In genomic region chr1:16164821-16165364, GRCh38 we compare ENCODE assay signal across 9 cellular contexts. TPM values are rescaled to one million over a fixed set of nuclear protein-coding genes. Genes with fewer than 3 reads are reported as not detected.
DNase-seq lines count a peak whose midpoint lies in the region; ATAC-seq, FAIRE-seq and TF ChIP-seq lines count a peak whose summit lies in the region.
"Had no signal": no experiment of that assay in that cellular context is flagged by ENCODE, and none has a peak within 500 bp of the region (broad histone marks: within the 10 kb centered on the region; RNA-seq: fewer than 3 reads in every experiment).

No MANE protein-coding gene starts in this region.

- H4K8ac ChIP-seq in mesenchymal stem cell (ENCODE audit: low read length), result peak overlapping the region; percentile 31

- peaks cover 24% of the 10 kb centered on the region for H3K27me3 ChIP-seq in BLaER1
- H3K27me3 ChIP-seq in brain microvascular endothelial cell (replicated peaks), result no peaks in the 10 kb centered on the region
- H3K27me3 ChIP-seq in mesenchymal stem cell (ENCODE audit: control insufficient read depth in 1 of 2, insufficient read depth in 1 of 2, low read length in 2 of 2), result peaks cover 0 to 10% of the 10 kb centered on the region in 2 experiments
- no peaks in the 10 kb centered on the region for H3K27me3 ChIP-seq in small intestine (ENCODE audit: control insufficient read depth in 2 of 2, insufficient read depth in 2 of 2, low read length in 2 of 2)

- H4K91ac ChIP-seq in mesenchymal stem cell (ENCODE audit: low read length), result peak overlapping the region; percentile 20

- H3K14ac ChIP-seq in mesenchymal stem cell (ENCODE audit: low read length in 2 of 2), result peak overlapping the region in 1 of 2 experiments; percentile 5

- no peak for TF ChIP-seq RAD21 in Ishikawa (IDR thresholded peaks at IDR 0.05; ENCODE audit: low read depth)

- no peak for TF ChIP-seq CTCF in brain microvascular endothelial cell (IDR thresholded peaks at IDR 0.05; ENCODE audit: low read depth, low read length, missing control alignments)

- H3K36me3 ChIP-seq in BLaER1 (no peaks in the 10 kb centered on the region), brain microvascular endothelial cell (replicated peaks) (no peaks in the 10 kb centered on the region), mesenchymal stem cell (ENCODE audit: control insufficient read depth in 1 of 2, insufficient read depth in 2 of 2, low read depth in 1 of 2, low read length in 2 of 2) (no peaks in the 10 kb centered on the region), small intestine (ENCODE audit: control insufficient read depth in 2 of 2, insufficient read depth in 2 of 2, low read length in 2 of 2) (no peaks in the 10 kb centered on the region)

- H3K18ac ChIP-seq in mesenchymal stem cell (ENCODE audit: low read depth in 1 of 2, low read length in 2 of 2), result peak overlapping the region; percentile 19 to 82

- peaks cover 4% of the 10 kb centered on the region for H3K79me1 ChIP-seq in mesenchymal stem cell (replicated peaks; ENCODE audit: low read length, poor library complexity, severe bottlenecking)

- peaks cover 73% of the 10 kb centered on the region for H3K4me1 ChIP-seq in BLaER1
- peaks cover 27% of the 10 kb centered on the region for H3K4me1 ChIP-seq in mesenchymal stem cell (ENCODE audit: control insufficient read depth, insufficient read depth, low read depth, low read length)
- H3K4me1 ChIP-seq in small intestine (ENCODE audit: control insufficient read depth in 2 of 2, insufficient read depth in 1 of 2, low read depth in 1 of 2, low read length in 1 of 2), result peaks cover 5 to 7% of the 10 kb centered on the region in 2 donors

- H2BK120ac ChIP-seq in mesenchymal stem cell (ENCODE audit: low read depth, low read length), result no peak overlapping the region

- H2BK12ac ChIP-seq in mesenchymal stem cell (ENCODE audit: low read length in 2 of 2), result peak overlapping the region; percentile 79 to 90

- H2AFZ ChIP-seq in mesenchymal stem cell (ENCODE audit: low read depth, low read length), result no peak overlapping the region

- H3K23ac ChIP-seq in mesenchymal stem cell (ENCODE audit: low read length in 2 of 2), result no peak overlapping the region

- H3K4me2 ChIP-seq in BLaER1 (peak overlapping the region; percentile 85), mesenchymal stem cell (ENCODE audit: low read length, poor library complexity, severe bottlenecking) (no peak overlapping the region)

- DNase-seq in brain microvascular endothelial cell, result no peak
- no peak for DNase-seq in mesenchymal stem cell
- no peak for DNase-seq in GM19239 (ENCODE audit: insufficient read length, low spot score)
- DNase-seq in small intestine, result no peak
- DNase-seq: NCI-H187 had no signal

- 76% methylated on average over 11 of the region's 12 CpGs for WGBS in mesenchymal stem cell
- WGBS in small intestine, 3 donors, result 41 to 61% (median 57%) methylated on average over 12 of the region's 12 CpGs

- no peak overlapping the region for H2BK5ac ChIP-seq in mesenchymal stem cell (ENCODE audit: low read depth, low read length, poor library complexity, severe bottlenecking)

- H3K4me3 ChIP-seq in BLaER1, result no peak overlapping the region
- no peak overlapping the region for H3K4me3 ChIP-seq in brain microvascular endothelial cell (ENCODE audit: low read depth, low read length)
- no peak overlapping the region for H3K4me3 ChIP-seq in mesenchymal stem cell (ENCODE audit: insufficient read depth in 1 of 2, low read depth in 1 of 2, low read length in 2 of 2)
- H3K4me3 ChIP-seq in small intestine (ENCODE audit: low read depth in 1 of 2, low read length in 2 of 2), result no peak overlapping the region

- H2BK15ac ChIP-seq in mesenchymal stem cell (ENCODE audit: low read depth, poor library complexity, severe bottlenecking), result peak overlapping the region; percentile 33

- in situ Hi-C loops in brain microvascular endothelial cell (cut with HindIII; ENCODE audit: low pct_ligation_motif_present, low sequenced_read_pairs), result no loop called here

- H3K9me3 ChIP-seq in BLaER1 (no peaks in the 10 kb centered on the region), mesenchymal stem cell (ENCODE audit: control insufficient read depth, low read length) (no peaks in the 10 kb centered on the region), small intestine (ENCODE audit: control insufficient read depth, low read depth) (no peaks in the 10 kb centered on the region)

- TF ChIP-seq EP300 in Ishikawa (IDR thresholded peaks at IDR 0.05; ENCODE audit: borderline replicate concordance), result no peak

- no peak overlapping the region for H3K27ac ChIP-seq in BLaER1
- H3K27ac ChIP-seq in brain microvascular endothelial cell, result peak overlapping the region; percentile 7
- H3K27ac ChIP-seq in mesenchymal stem cell (ENCODE audit: low read length, poor library complexity, severe bottlenecking), result no peak overlapping the region
- peak overlapping the region in 1 of 2 donors; percentile 41 for H3K27ac ChIP-seq in small intestine (ENCODE audit: low read depth in 1 of 2, low read length in 1 of 2)

- ATAC-seq in HG03439 (IDR thresholded peaks at IDR 0.05; ENCODE audit: unreplicated experiment) (no peak), HG02623 (IDR thresholded peaks at IDR 0.05; ENCODE audit: unreplicated experiment) (no peak)

- H2AK5ac ChIP-seq in mesenchymal stem cell (ENCODE audit: low read length, severe bottlenecking), result peak overlapping the region; percentile 66

- H3K4ac ChIP-seq in mesenchymal stem cell (ENCODE audit: low read depth in 1 of 2, low read length in 2 of 2), result peak overlapping the region; percentile 56 to 68

- H3K9ac ChIP-seq in BLaER1 (no peak overlapping the region), mesenchymal stem cell (ENCODE audit: low read length) (no peak overlapping the region)

- H4K20me1 ChIP-seq in BLaER1, result no peaks in the 10 kb centered on the region; the same call in 1 of the 2 replicates

- FAIRE-seq in GM19239 (lab: Jason Lieb, UNC), result no peak
- FAIRE-seq in small intestine (lab: Jason Lieb, UNC), result no peak

TF ChIP-seq in Ishikawa, 13 proteins besides CTCF, POLR2A, EP300 and RAD21:
- TF ChIP-seq ZBTB7A (IDR thresholded peaks at IDR 0.05; ENCODE audit: low read depth) (no peak; the same call in 1 of the 2 replicates), NFIC (IDR thresholded peaks at IDR 0.05) (0 out of 2 replicates have a peak, but pooled peaks have one; percentile 22), CEBPB (IDR thresholded peaks at IDR 0.05) (no peak), TEAD4 (IDR thresholded peaks at IDR 0.05) (no peak), YY1 (IDR thresholded peaks at IDR 0.05; ENCODE audit: low read depth) (no peak)
- TF ChIP-seq, protein P1, sequence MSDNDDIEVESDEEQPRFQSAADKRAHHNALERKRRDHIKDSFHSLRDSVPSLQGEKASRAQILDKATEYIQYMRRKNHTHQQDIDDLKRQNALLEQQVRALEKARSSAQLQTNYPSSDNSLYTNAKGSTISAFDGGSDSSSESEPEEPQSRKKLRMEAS (IDR thresholded peaks at IDR 0.05), result no peak

RNA-seq across cellular contexts. Expression of gene EPHA2, which starts 9.0 kb away (rescaled TPM):
- 31.9 TPM for polyA plus RNA-seq in mesenchymal stem cell (2013, experiment 1 of 2)
- 31.0 TPM for polyA plus RNA-seq in mesenchymal stem cell (2013, experiment 2 of 2)
- 10 to 100 TPM; 16.4 to 23.8 (median 23.3) TPM for polyA plus RNA-seq in small intestine

RNA-seq across cellular contexts. Expression of gene ARHGEF19, which starts 47.6 kb away (rescaled TPM):
- 4.5 TPM for polyA plus RNA-seq in mesenchymal stem cell (2013, experiment 1 of 2)
- polyA plus RNA-seq in mesenchymal stem cell (2013, experiment 2 of 2), result 4.5 TPM
- 10 to 100 TPM in 1 of 3 donors, 1 to 10 TPM in 2; 2.2 to 10.4 (median 4.6) TPM for polyA plus RNA-seq in small intestine
